3 cellular contexts compared by ENCODE assay signal in the genomic region with DNA sequence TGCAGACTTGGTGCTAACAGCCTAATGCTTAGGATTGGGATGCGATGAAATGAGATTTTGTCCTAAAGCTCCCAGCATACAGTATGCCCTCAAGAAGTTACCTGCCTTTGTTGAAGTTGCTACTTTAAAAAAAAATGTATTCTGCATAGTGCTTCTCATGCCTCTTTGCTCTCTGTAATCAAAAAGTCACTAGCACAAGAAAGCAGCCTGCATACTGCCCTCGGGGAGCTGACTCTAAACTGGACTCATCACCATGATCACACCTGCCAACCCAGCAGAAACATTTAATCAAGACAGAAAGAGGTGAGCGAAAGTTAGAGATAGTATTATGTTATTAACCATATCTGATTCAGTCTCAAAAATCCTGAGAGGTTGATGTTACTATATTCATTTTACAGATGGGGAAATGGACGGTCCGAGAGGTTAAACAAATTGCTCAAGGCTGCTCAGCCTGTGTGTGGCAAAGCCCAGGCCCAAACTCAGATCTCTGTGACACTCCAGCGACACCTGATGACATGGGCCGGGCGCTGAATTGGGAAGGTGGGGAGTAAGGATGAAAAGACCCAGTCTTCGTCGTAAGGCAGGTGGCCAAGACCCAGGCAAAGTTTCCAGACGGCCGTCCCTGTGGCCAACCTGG.
TF ChIP-seq lines count a peak whose summit lies in the region.

No MANE protein-coding gene starts in this region.

TF ChIP-seq in SK-N-SH, 30 proteins besides CTCF, POLR2A, EP300 and RAD21:
- no peak for TF ChIP-seq EZH2phosphoT487 (IDR thresholded peaks at IDR 0.05; ENCODE audit: borderline replicate concordance, low read depth)
- no peak for TF ChIP-seq TAF1 (IDR thresholded peaks at IDR 0.05; ENCODE audit: borderline replicate concordance, low read depth, low read length)
- TF ChIP-seq, protein P1, sequence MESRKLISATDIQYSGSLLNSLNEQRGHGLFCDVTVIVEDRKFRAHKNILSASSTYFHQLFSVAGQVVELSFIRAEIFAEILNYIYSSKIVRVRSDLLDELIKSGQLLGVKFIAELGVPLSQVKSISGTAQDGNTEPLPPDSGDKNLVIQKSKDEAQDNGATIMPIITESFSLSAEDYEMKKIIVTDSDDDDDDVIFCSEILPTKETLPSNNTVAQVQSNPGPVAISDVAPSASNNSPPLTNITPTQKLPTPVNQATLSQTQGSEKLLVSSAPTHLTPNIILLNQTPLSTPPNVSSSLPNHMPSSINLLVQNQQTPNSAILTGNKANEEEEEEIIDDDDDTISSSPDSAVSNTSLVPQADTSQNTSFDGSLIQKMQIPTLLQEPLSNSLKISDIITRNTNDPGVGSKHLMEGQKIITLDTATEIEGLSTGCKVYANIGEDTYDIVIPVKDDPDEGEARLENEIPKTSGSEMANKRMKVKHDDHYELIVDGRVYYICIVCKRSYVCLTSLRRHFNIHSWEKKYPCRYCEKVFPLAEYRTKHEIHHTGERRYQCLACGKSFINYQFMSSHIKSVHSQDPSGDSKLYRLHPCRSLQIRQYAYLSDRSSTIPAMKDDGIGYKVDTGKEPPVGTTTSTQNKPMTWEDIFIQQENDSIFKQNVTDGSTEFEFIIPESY (IDR thresholded peaks at IDR 0.05; ENCODE audit: borderline replicate concordance, low read depth), result no peak
- TF ChIP-seq RFX5 (IDR thresholded peaks at IDR 0.05; ENCODE audit: low read length), result no peak
- TF ChIP-seq SMC3 (IDR thresholded peaks at IDR 0.05; ENCODE audit: low read depth, low read length), result no peak
- TF ChIP-seq ELF1 (IDR thresholded peaks at IDR 0.05), result no peak
- no peak for TF ChIP-seq GABPA (IDR thresholded peaks at IDR 0.05; ENCODE audit: low read depth)
- TF ChIP-seq, protein P2, sequence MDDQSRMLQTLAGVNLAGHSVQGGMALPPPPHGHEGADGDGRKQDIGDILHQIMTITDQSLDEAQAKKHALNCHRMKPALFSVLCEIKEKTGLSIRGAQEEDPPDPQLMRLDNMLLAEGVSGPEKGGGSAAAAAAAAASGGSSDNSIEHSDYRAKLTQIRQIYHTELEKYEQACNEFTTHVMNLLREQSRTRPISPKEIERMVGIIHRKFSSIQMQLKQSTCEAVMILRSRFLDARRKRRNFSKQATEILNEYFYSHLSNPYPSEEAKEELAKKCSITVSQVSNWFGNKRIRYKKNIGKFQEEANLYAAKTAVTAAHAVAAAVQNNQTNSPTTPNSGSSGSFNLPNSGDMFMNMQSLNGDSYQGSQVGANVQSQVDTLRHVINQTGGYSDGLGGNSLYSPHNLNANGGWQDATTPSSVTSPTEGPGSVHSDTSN (IDR thresholded peaks at IDR 0.05), result no peak
- TF ChIP-seq POLR2AphosphoS5 (IDR thresholded peaks at IDR 0.05; ENCODE audit: low read depth, low read length), result no peak
- TF ChIP-seq TEAD4 (IDR thresholded peaks at IDR 0.05; ENCODE audit: borderline replicate concordance, insufficient read depth), result no peak
- TF ChIP-seq RCOR1 (IDR thresholded peaks at IDR 0.05; ENCODE audit: low read length), result no peak
- TF ChIP-seq, protein P3, sequence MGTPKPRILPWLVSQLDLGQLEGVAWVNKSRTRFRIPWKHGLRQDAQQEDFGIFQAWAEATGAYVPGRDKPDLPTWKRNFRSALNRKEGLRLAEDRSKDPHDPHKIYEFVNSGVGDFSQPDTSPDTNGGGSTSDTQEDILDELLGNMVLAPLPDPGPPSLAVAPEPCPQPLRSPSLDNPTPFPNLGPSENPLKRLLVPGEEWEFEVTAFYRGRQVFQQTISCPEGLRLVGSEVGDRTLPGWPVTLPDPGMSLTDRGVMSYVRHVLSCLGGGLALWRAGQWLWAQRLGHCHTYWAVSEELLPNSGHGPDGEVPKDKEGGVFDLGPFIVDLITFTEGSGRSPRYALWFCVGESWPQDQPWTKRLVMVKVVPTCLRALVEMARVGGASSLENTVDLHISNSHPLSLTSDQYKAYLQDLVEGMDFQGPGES (IDR thresholded peaks at IDR 0.05; ENCODE audit: low read depth, low read length), result no peak
- no peak for TF ChIP-seq NFIC (IDR thresholded peaks at IDR 0.05; ENCODE audit: borderline replicate concordance)
- TF ChIP-seq FOSL2 (IDR thresholded peaks at IDR 0.05; ENCODE audit: borderline replicate concordance, low read depth), result no peak
- TF ChIP-seq CHD2 (IDR thresholded peaks at IDR 0.05; ENCODE audit: low read length, partially characterized antibody), result no peak
- TF ChIP-seq SIN3A (IDR thresholded peaks at IDR 0.05; ENCODE audit: borderline replicate concordance, low read depth, low read length), result no peak
- no peak for TF ChIP-seq FOXM1 (IDR thresholded peaks at IDR 0.05; ENCODE audit: low read depth)

TF ChIP-seq in SK-N-SH treated with all-trans-retinoic acid at 6 μM for 48 hours, 23 proteins besides CTCF, POLR2A, EP300 and RAD21 (continued from another document):
- TF ChIP-seq PPARA (CRISPR knock-in tag; IDR thresholded peaks at IDR 0.05; ENCODE audit: borderline replicate concordance), result no peak
- TF ChIP-seq, protein P4, sequence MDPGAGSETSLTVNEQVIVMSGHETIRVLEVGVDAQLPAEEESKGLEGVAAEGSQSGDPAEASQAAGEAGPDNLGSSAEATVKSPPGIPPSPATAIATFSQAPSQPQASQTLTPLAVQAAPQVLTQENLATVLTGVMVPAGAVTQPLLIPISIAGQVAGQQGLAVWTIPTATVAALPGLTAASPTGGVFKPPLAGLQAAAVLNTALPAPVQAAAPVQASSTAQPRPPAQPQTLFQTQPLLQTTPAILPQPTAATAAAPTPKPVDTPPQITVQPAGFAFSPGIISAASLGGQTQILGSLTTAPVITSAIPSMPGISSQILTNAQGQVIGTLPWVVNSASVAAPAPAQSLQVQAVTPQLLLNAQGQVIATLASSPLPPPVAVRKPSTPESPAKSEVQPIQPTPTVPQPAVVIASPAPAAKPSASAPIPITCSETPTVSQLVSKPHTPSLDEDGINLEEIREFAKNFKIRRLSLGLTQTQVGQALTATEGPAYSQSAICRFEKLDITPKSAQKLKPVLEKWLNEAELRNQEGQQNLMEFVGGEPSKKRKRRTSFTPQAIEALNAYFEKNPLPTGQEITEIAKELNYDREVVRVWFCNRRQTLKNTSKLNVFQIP (CRISPR knock-in tag; IDR thresholded peaks at IDR 0.05; ENCODE audit: borderline replicate concordance, low read depth), result no peak
- TF ChIP-seq, protein P5, sequence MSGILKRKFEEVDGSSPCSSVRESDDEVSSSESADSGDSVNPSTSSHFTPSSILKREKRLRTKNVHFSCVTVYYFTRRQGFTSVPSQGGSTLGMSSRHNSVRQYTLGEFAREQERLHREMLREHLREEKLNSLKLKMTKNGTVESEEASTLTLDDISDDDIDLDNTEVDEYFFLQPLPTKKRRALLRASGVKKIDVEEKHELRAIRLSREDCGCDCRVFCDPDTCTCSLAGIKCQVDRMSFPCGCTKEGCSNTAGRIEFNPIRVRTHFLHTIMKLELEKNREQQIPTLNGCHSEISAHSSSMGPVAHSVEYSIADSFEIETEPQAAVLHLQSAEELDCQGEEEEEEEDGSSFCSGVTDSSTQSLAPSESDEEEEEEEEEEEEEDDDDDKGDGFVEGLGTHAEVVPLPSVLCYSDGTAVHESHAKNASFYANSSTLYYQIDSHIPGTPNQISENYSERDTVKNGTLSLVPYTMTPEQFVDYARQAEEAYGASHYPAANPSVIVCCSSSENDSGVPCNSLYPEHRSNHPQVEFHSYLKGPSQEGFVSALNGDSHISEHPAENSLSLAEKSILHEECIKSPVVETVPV (CRISPR knock-in tag; IDR thresholded peaks at IDR 0.05), result no peak
- no peak for TF ChIP-seq ZNF8 (CRISPR knock-in tag; IDR thresholded peaks at IDR 0.05)
- no peak for TF ChIP-seq GLIS3 (CRISPR knock-in tag; IDR thresholded peaks at IDR 0.05)
- TF ChIP-seq BACH2 (CRISPR knock-in tag; IDR thresholded peaks at IDR 0.05; ENCODE audit: borderline replicate concordance), result no peak
- no peak for TF ChIP-seq CSDC2 (CRISPR knock-in tag; IDR thresholded peaks at IDR 0.05)
- TF ChIP-seq, protein P6, sequence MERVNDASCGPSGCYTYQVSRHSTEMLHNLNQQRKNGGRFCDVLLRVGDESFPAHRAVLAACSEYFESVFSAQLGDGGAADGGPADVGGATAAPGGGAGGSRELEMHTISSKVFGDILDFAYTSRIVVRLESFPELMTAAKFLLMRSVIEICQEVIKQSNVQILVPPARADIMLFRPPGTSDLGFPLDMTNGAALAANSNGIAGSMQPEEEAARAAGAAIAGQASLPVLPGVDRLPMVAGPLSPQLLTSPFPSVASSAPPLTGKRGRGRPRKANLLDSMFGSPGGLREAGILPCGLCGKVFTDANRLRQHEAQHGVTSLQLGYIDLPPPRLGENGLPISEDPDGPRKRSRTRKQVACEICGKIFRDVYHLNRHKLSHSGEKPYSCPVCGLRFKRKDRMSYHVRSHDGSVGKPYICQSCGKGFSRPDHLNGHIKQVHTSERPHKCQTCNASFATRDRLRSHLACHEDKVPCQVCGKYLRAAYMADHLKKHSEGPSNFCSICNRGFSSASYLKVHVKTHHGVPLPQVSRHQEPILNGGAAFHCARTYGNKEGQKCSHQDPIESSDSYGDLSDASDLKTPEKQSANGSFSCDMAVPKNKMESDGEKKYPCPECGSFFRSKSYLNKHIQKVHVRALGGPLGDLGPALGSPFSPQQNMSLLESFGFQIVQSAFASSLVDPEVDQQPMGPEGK (CRISPR knock-in tag; IDR thresholded peaks at IDR 0.05; ENCODE audit: borderline replicate concordance), result no peak

TF ChIP-seq in H1, 55 proteins besides CTCF, POLR2A, EP300 and RAD21 (continued from another document):
- TF ChIP-seq KDM1A (IDR thresholded peaks at IDR 0.05; ENCODE audit: borderline replicate concordance, low read length) (no peak), NANOG (IDR thresholded peaks at IDR 0.05; ENCODE audit: insufficient read depth, low read depth, low read length, poor library complexity, severe bottlenecking) (no peak), SIRT6 (IDR thresholded peaks at IDR 0.05; ENCODE audit: low read length) (no peak), CHD2 (IDR thresholded peaks at IDR 0.05; ENCODE audit: low read length) (no peak), CHD1 (IDR thresholded peaks at IDR 0.05; ENCODE audit: low read depth, low read length) (no peak), TEAD4 (IDR thresholded peaks at IDR 0.05; ENCODE audit: low read depth, low read length) (no peak), GABPA (IDR thresholded peaks at IDR 0.05; ENCODE audit: borderline replicate concordance, insufficient read depth, low read length) (no peak), BRCA1 (IDR thresholded peaks at IDR 0.05; ENCODE audit: low read depth, low read length) (no peak), BACH1 (IDR thresholded peaks at IDR 0.05; ENCODE audit: low read length) (no peak), RFX5 (IDR thresholded peaks at IDR 0.05; ENCODE audit: borderline replicate concordance, low read depth, low read length) (no peak), NRF1 (IDR thresholded peaks at IDR 0.05; ENCODE audit: low read depth, low read length) (no peak)
- TF ChIP-seq, protein P7, sequence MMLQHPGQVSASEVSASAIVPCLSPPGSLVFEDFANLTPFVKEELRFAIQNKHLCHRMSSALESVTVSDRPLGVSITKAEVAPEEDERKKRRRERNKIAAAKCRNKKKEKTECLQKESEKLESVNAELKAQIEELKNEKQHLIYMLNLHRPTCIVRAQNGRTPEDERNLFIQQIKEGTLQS (IDR thresholded peaks at IDR 0.05; ENCODE audit: insufficient read depth, low read depth, low read length), result no peak
